15 cellular contexts compared by ENCODE assay signal in the genomic region with DNA sequence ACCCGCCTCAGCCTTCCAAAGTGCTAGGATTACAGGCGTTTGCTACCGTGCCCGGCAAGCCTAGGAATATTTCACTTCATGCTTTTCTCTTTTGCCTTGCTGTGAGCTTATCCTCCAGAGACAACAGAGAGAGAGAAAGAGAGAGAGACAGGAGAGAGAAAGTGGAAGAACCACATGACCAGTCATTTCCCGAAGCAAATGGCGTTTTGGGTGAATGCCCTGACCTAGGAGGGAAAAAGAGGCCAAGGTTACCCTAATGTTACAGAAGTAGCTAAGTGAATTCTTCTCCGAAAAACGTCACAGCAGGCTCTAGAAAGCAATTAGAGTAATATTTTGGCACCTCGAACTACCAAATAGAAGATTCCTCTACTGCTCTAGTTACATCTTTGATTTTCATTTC.
"Had no signal": no experiment of that assay in that cellular context is flagged by ENCODE, and none has a peak within 500 bp of the region (broad histone marks: within the 10 kb centered on the region; RNA-seq: fewer than 3 reads in every experiment).

No MANE protein-coding gene starts in this region.

- H3K4me1 ChIP-seq: prostate gland, right atrium auricular region, suprapubic skin had no signal

- H3K4me3 ChIP-seq: coronary artery, prostate gland, right atrium auricular region, skin epidermis, suprapubic skin had no signal

- H3K9me3 ChIP-seq: prostate gland, right atrium auricular region, suprapubic skin had no signal

- ATAC-seq: left lobe of liver; stimulated activated naive CD8-positive, alpha-beta T cell treated with anti-CD3 and anti-CD28 coated beads, Interleukin-15, Interleukin-2, amounts not matched to agents 100 U/mL and 50 U/mL, for 24 hours had no signal

- DNase-seq: activated CD4-positive, alpha-beta T cell treated with anti-CD3 and anti-CD28 coated beads, Interleukin-2, amount 50 U/mL, for 4 hours; activated CD4-positive, CD25-positive, alpha-beta regulatory T cell treated with anti-CD3 and anti-CD28 coated beads, Interleukin-2, amount 50 U/mL, for 72 hours; activated gamma-delta T cell treated with Interleukin-2 at 50 U/mL for 16 hours; amniotic stem cell; effector CD4-positive, alpha-beta T cell; occipital lobe; stimulated activated naive CD8-positive, alpha-beta T cell treated with anti-CD3 and anti-CD28 coated beads, Interleukin-15, Interleukin-2, amounts not matched to agents 100 U/mL and 50 U/mL, for 24 hours; T-helper 1 cell had no signal

- H3K27me3 ChIP-seq: right atrium auricular region, suprapubic skin had no signal

- H3K27ac ChIP-seq: coronary artery, prostate gland, right atrium auricular region, skin epidermis, suprapubic skin, VCaP had no signal

- H3K36me3 ChIP-seq: prostate gland, right atrium auricular region, suprapubic skin had no signal
